In genomic region chr1:183699643-183700160, GRCh38 we compare ENCODE assay signal across 15 cellular contexts. TPM values are rescaled to one million over a fixed set of nuclear protein-coding genes. Genes with fewer than 3 reads are reported as not detected.
DNase-seq lines count a peak whose midpoint lies in the region; ATAC-seq and TF ChIP-seq lines count a peak whose summit lies in the region.
"Had no signal": no experiment of that assay in that cellular context is flagged by ENCODE, and none has a peak within 500 bp of the region (broad histone marks: within the 10 kb centered on the region; RNA-seq: fewer than 3 reads in every experiment).

No MANE protein-coding gene starts in this region.

- peaks cover 2% of the 10 kb centered on the region for H3K27me3 Mint-ChIP-seq in nephron progenitor cell (ENCODE audit: low read depth, poor library complexity)
- H3K27me3 Mint-ChIP-seq: stimulated activated naive B cell treated with anti-CD40 and anti-IgM and Interleukin-4, amounts not matched to agents 10 μg/mL and 1 μg/mL and 100 μg/mL, for 72 hours had no signal

- no peak overlapping the region for H3K27ac ChIP-seq in colonic mucosa
- H3K27ac ChIP-seq: BLaER1, coronary artery had no signal

- H3K36me3 ChIP-seq in adipocyte (ENCODE audit: control insufficient read depth, insufficient read depth, low read length, severe bottlenecking) (no peaks in the 10 kb centered on the region), colonic mucosa (no peaks in the 10 kb centered on the region)

- H3K9ac ChIP-seq in adipocyte (ENCODE audit: low read length) = no peak overlapping the region
- H3K9ac ChIP-seq in colonic mucosa (ENCODE audit: low read depth in 2 of 2, low read length in 2 of 2) = no peak overlapping the region
- H3K9ac ChIP-seq: BLaER1 had no signal

- no peaks in the 10 kb centered on the region for H3K9me3 ChIP-seq in adipocyte (ENCODE audit: control insufficient read depth, low read length)
- no peaks in the 10 kb centered on the region for H3K9me3 ChIP-seq in colonic mucosa

- peak overlapping the region; percentile 91 for H3K27ac Mint-ChIP-seq in nephron progenitor cell
- H3K27ac Mint-ChIP-seq: stimulated activated naive B cell treated with anti-CD40 and anti-IgM and Interleukin-4, amounts not matched to agents 10 μg/mL and 1 μg/mL and 100 μg/mL, for 72 hours had no signal

- no peaks in the 10 kb centered on the region for H3K36me3 Mint-ChIP-seq in nephron progenitor cell (ENCODE audit: low read depth)

- H3K4me3 Mint-ChIP-seq in nephron progenitor cell = no peak overlapping the region
- H3K4me3 Mint-ChIP-seq: stimulated activated naive B cell treated with anti-CD40 and anti-IgM and Interleukin-4, amounts not matched to agents 10 μg/mL and 1 μg/mL and 100 μg/mL, for 72 hours had no signal

- no peak for TF ChIP-seq CTCF in fibroblast of the aortic adventitia (IDR thresholded peaks at IDR 0.05; ENCODE audit: insufficient read depth, low read length)
- TF ChIP-seq CTCF in nephron progenitor cell (IDR thresholded peaks at IDR 0.05) = no peak
- no peak for TF ChIP-seq CTCF in colonic mucosa (IDR thresholded peaks at IDR 0.05)

- peaks cover 6% of the 10 kb centered on the region for H3K4me1 ChIP-seq in adipocyte (ENCODE audit: control insufficient read depth, insufficient read depth, low read length)
- H3K4me1 ChIP-seq in colonic mucosa = no peaks in the 10 kb centered on the region

- H3K9me3 Mint-ChIP-seq in nephron progenitor cell = no peaks in the 10 kb centered on the region
- H3K9me3 Mint-ChIP-seq: stimulated activated naive B cell treated with anti-CD40 and anti-IgM and Interleukin-4, amounts not matched to agents 10 μg/mL and 1 μg/mL and 100 μg/mL, for 72 hours had no signal

- H3K27me3 ChIP-seq in adipocyte (replicated peaks; ENCODE audit: control insufficient read depth, insufficient read depth, low read length) (no peaks in the 10 kb centered on the region), colonic mucosa (no peaks in the 10 kb centered on the region)
- H3K27me3 ChIP-seq: BLaER1 had no signal

- peaks cover 20% of the 10 kb centered on the region for H3K4me1 Mint-ChIP-seq in nephron progenitor cell

- DNase-seq in H4 (ENCODE audit: low spot score) (peak; percentile 49), adipocyte (ENCODE audit: low read depth) (peak; percentile 59), fibroblast of the aortic adventitia (ENCODE audit: low read depth) (peak; percentile 22), nephron progenitor cell (peak; percentile 19), colonic mucosa (no peak)
- no peak for DNase-seq in stimulated activated naive CD4-positive, alpha-beta T cell treated with Interleukin-2 at 50 U/mL for 16 hours (lab: John Stamatoyannopoulos, UW)
- no peak for DNase-seq in effector CD8-positive, alpha-beta T cell (lab: John Stamatoyannopoulos, UW)
- DNase-seq: activated naive CD4-positive, alpha-beta T cell treated with anti-CD3 and anti-CD28 coated beads, Interleukin-2, amount 50 U/mL, for 16 hours; EL; NCI-H187 treated with DMSO at 0.1 percent for 48 hours; stimulated activated naive B cell treated with anti-CD40 and anti-IgM and Interleukin-4, amounts not matched to agents 10 μg/mL and 1 μg/mL and 100 μg/mL, for 72 hours had no signal

- H3K4me3 ChIP-seq in adipocyte (ENCODE audit: low read length) (no peak overlapping the region), fibroblast of the aortic adventitia (ENCODE audit: low read depth, low read length) (no peak overlapping the region), colonic mucosa (no peak overlapping the region)
- H3K4me3 ChIP-seq: BLaER1, coronary artery had no signal

- ATAC-seq in activated CD4-positive, CD25-positive, alpha-beta regulatory T cell treated with anti-CD3 and anti-CD28 coated beads, Interleukin-2, amount 50 U/mL, for 24 hours = no peak
- ATAC-seq: stimulated activated naive B cell treated with anti-CD40 and anti-IgM and Interleukin-4, amounts not matched to agents 10 μg/mL and 1 μg/mL and 100 μg/mL, for 72 hours had no signal

- intact Hi-C loops in colonic mucosa (cut with DNase I) = no loop called here

RNA-seq across cellular contexts. Expression of gene APOBEC4, which starts 46.6 kb away (rescaled TPM):
- total RNA-seq in H4 (2014; rRNA removed; shearing (Covaris generic)) = not detected in 2 replicates
- total RNA-seq in fibroblast of the aortic adventitia (ENCODE audit: low replicate concordance) (not detected in 2 replicates), colonic mucosa (not detected)
- total RNA-seq: activated CD8-positive, alpha-beta memory T cell treated with anti-CD3 and anti-CD28 coated beads for 36 hours had no signal

Comparison
In these comparisons a context has a peak if more than half of its experiments do, and no peak if none do; other contexts are left out.
1. DNase-seq: peak in H4 (single experiment), adipocyte (single experiment), fibroblast of the aortic adventitia (single experiment) and nephron progenitor cell (single experiment); none in colonic mucosa (single experiment), stimulated activated naive CD4-positive, alpha-beta T cell treated with Interleukin-2 at 50 U/mL for 16 hours (single experiment) and effector CD8-positive, alpha-beta T cell (single experiment).